In the genomic region with DNA sequence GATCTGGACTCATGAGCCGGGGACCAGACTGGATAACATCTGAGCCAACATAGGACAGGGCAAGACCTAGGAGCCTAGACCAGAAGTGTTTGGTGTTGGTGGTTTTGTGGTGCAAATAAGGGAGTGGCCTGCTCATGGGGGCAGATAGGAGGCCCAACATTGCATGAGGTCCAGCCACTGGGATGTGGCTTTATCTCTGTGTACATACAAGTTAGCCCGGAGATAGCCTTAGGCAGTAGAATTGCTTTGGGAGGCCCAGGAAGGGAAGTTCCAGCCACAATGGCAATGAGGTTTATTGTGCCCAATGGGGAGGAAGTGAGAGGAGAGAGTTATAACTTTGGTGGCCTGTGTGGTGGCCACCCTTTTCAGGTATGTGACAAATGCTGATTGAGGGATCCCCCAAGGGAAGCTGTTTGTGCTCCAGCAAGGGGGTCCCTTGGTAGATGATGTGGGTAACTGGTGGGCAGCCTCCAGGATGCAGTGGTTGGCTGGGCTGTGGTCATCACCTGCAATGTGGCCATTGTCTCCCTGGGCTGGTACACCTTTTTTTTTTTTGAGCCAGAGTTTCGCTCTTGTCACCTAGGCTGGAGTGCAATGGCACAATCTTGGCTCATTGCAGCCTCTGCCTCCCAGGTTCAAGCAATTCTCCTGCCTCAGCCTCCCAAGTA, we compare ENCODE assay signal across 23 cellular contexts. TPM values are rescaled to one million over a fixed set of nuclear protein-coding genes. Genes with fewer than 3 reads are reported as not detected.
A peak's percentile ranks its signal among the peaks of the same experiment; 100 is the strongest.
DNase-seq lines count a peak whose midpoint lies in the region; TF ChIP-seq lines count a peak whose summit lies in the region.
"Had no signal": no experiment of that assay in that cellular context is flagged by ENCODE, and none has a peak within 500 bp of the region (broad histone marks: within the 10 kb centered on the region; RNA-seq: fewer than 3 reads in every experiment).

No MANE protein-coding gene starts in this region.

- H3K9me3 ChIP-seq in hepatocyte (ENCODE audit: low read depth): no peaks in the 10 kb centered on the region
- H3K9me3 ChIP-seq: adrenal gland, gastroesophageal sphincter, HAP-1, upper lobe of left lung had no signal

- no peaks in the 10 kb centered on the region for H3K9me3 Mint-ChIP-seq in glutamatergic neuron (ENCODE audit: unreplicated experiment)
- H3K9me3 Mint-ChIP-seq: activated T-helper 2 cell treated with anti-CD3 and anti-CD28 coated beads, Interferon-gamma antibody, Interleukin-2, Interleukin-4, amounts not matched to agents 10 μg/mL and 5 μg/mL and 100 μg/mL, durations not matched to agents 14 hours and 24 hours and 36 hours; nephron had no signal

- H3K27me3 Mint-ChIP-seq in glutamatergic neuron (ENCODE audit: unreplicated experiment): no peaks in the 10 kb centered on the region

- no peak overlapping the region for H3K27ac Mint-ChIP-seq in glutamatergic neuron (ENCODE audit: unreplicated experiment)
- H3K27ac Mint-ChIP-seq: activated T-helper 2 cell treated with anti-CD3 and anti-CD28 coated beads, Interferon-gamma antibody, Interleukin-2, Interleukin-4, amounts not matched to agents 10 μg/mL and 5 μg/mL and 100 μg/mL, durations not matched to agents 14 hours and 24 hours and 36 hours; CD4-positive, CD25-positive, alpha-beta regulatory T cell; nephron; WTC11 had no signal

- H3K79me2 ChIP-seq in hepatocyte: no peaks in the 10 kb centered on the region

- TF ChIP-seq CTCF in hepatocyte (IDR thresholded peaks at IDR 0.05; ENCODE audit: poor library complexity): no peak
- no peak for TF ChIP-seq CTCF in glutamatergic neuron (IDR thresholded peaks at IDR 0.05; ENCODE audit: partially characterized antibody, unreplicated experiment)

- H3K27ac ChIP-seq in hepatocyte: no peak overlapping the region
- H3K27ac ChIP-seq: adrenal gland, coronary artery, gastroesophageal sphincter, upper lobe of left lung had no signal

- H3K4me3 Mint-ChIP-seq in glutamatergic neuron (ENCODE audit: unreplicated experiment): no peak overlapping the region
- H3K4me3 Mint-ChIP-seq: CD4-positive, CD25-positive, alpha-beta regulatory T cell; nephron; WTC11 had no signal

- H3K4me2 ChIP-seq in hepatocyte: no peak overlapping the region

- no peak overlapping the region for H3K4me3 ChIP-seq in hepatocyte
- H3K4me3 ChIP-seq: adrenal gland, coronary artery, gastroesophageal sphincter, HAP-1, upper lobe of left lung had no signal

- no peaks in the 10 kb centered on the region for H3K9me2 ChIP-seq in hepatocyte (replicated peaks; ENCODE audit: insufficient read depth)

- no peaks in the 10 kb centered on the region for H3K27me3 ChIP-seq in hepatocyte
- H3K27me3 ChIP-seq: adrenal gland, upper lobe of left lung had no signal

- 74% methylated on average over 3 of the region's 3 CpGs for WGBS in hepatocyte (ENCODE audit: low lambda C conversion rate, missing lambda C conversion rate)

- H2AFZ ChIP-seq in hepatocyte: no peak overlapping the region

- H3K4me1 ChIP-seq in hepatocyte (ENCODE audit: insufficient read depth): peaks cover 5% of the 10 kb centered on the region
- H3K4me1 ChIP-seq: adrenal gland, gastroesophageal sphincter, HAP-1 had no signal

- no peaks in the 10 kb centered on the region for H3K36me3 Mint-ChIP-seq in glutamatergic neuron (ENCODE audit: unreplicated experiment)
- H3K36me3 Mint-ChIP-seq: CD4-positive, CD25-positive, alpha-beta regulatory T cell; WTC11 had no signal

- no peaks in the 10 kb centered on the region for H3K4me1 Mint-ChIP-seq in glutamatergic neuron (ENCODE audit: low read depth, unreplicated experiment)
- H3K4me1 Mint-ChIP-seq: nephron, WTC11 had no signal

- no peaks in the 10 kb centered on the region for H3K36me3 ChIP-seq in hepatocyte (replicated peaks; ENCODE audit: insufficient read depth, low read depth)
- H3K36me3 ChIP-seq: adrenal gland, gastroesophageal sphincter, HAP-1, upper lobe of left lung had no signal

- no peaks in the 10 kb centered on the region for H4K20me1 ChIP-seq in hepatocyte (ENCODE audit: insufficient read depth, poor library complexity, severe bottlenecking)

- DNase-seq in GF-D8 (lab: John Stamatoyannopoulos, UW): peak; percentile 56
- peak; percentile 55 for DNase-seq in M059J (ENCODE audit: low read depth)
- DNase-seq in SKM-1 (lab: John Stamatoyannopoulos, UW; ENCODE audit: unreplicated experiment): peak; percentile 68
- DNase-seq in hepatocyte (ENCODE audit: low spot score): peak; percentile 24
- no peak for DNase-seq in NCI-H2107 (lab: John Stamatoyannopoulos, UW)
- DNase-seq in ureter (ENCODE audit: low spot score): no peak
- DNase-seq in glutamatergic neuron: no peak
- DNase-seq: activated CD4-positive, alpha-beta T cell treated with anti-CD3 and anti-CD28 coated beads, Interleukin-2, amount 50 U/mL, for 4 hours; activated CD8-positive, alpha-beta memory T cell treated with anti-CD3 and anti-CD28 coated beads, Interleukin-2, amount 50 U/mL, for 48 hours; adrenal gland; CD4-positive, CD25-positive, alpha-beta regulatory T cell; Karpas-422; NCI-H1417; NCI-H510A treated with DMSO at 0.1 percent for 48 hours; stimulated activated CD8-positive, alpha-beta memory T cell treated with anti-CD3 and anti-CD28 coated beads, Interleukin-4, amount 100 ng/mL, for 48 hours; T-helper 1 cell; upper lobe of left lung had no signal

RNA-seq across cellular contexts. Expression of gene LMO2, which starts 6.4 kb away (rescaled TPM):
- total RNA-seq in M059J (2014; rRNA removed; shearing (Covaris generic)): 0.54 and 0.84 TPM in 2 replicates
- 2.5 and 4.9 TPM in 2 replicates for total RNA-seq in hepatocyte
- 4.9 and 5.5 TPM in 2 replicates for polyA plus RNA-seq in hepatocyte
- total RNA-seq in ureter: 14.0 TPM
- 2.7 TPM for total RNA-seq in glutamatergic neuron (ENCODE audit: unreplicated experiment)
- total RNA-seq: activated T-helper 2 cell treated with anti-CD3 and anti-CD28 coated beads, Interferon-gamma antibody, Interleukin-2, Interleukin-4, amounts not matched to agents 10 μg/mL and 5 μg/mL and 100 μg/mL, durations not matched to agents 14 hours and 24 hours and 36 hours had no signal

Comparison
In these comparisons a context has a peak if more than half of its experiments do, and no peak if none do; other contexts are left out.
1. DNase-seq: peak in GF-D8 (single experiment), M059J (single experiment), SKM-1 (single experiment) and hepatocyte (single experiment); none in NCI-H2107 (single experiment), ureter (single experiment) and glutamatergic neuron (single experiment).